In the genomic region with DNA sequence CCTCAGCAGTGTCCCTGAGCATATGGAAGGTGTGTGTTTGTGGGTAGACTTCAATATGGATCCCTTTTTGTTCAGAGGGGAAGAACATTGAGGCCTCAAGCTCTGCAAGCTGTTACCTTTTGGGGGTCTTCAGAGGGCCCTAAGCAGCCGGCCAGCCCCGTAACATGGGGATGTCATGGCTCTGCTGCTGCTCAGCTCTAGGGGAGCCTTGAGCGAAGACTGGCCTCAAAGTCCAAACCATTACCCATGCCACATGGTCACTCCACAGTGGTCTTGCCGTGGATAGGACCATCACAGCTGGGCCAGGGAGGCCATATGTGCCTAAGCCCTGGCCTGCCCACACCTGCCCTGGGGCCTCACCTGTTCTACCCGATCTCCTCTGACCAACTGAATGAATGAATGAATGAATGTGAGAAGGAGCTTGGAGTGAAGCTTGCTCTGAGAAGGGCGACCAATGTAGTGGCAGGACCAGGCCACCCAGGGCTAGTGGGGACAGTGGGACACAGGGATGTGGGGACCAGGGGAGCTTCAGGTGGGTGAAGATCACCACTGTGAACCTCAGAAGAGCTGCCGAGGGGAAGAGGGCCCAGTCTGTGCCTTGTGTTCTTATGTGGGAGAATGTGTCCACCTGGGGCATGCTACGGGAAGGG, we compare ENCODE assay signal across 1 cellular context.
TF ChIP-seq lines count a peak whose summit lies in the region.

No MANE protein-coding gene starts in this region.

TF ChIP-seq in WTC11, 78 proteins besides CTCF, POLR2A, EP300 and RAD21 (continued from another document):
- TF ChIP-seq, protein P1, sequence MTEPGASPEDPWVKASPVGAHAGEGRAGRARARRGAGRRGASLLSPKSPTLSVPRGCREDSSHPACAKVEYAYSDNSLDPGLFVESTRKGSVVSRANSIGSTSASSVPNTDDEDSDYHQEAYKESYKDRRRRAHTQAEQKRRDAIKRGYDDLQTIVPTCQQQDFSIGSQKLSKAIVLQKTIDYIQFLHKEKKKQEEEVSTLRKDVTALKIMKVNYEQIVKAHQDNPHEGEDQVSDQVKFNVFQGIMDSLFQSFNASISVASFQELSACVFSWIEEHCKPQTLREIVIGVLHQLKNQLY (CRISPR knock-in tag; IDR thresholded peaks at IDR 0.05) = no peak
- TF ChIP-seq SOX15 (CRISPR knock-in tag; IDR thresholded peaks at IDR 0.05) (no peak), NR1H2 (CRISPR knock-in tag; IDR thresholded peaks at IDR 0.05) (no peak), JUN (CRISPR knock-in tag; IDR thresholded peaks at IDR 0.05) (no peak), ZNF232 (CRISPR knock-in tag; IDR thresholded peaks at IDR 0.05) (no peak)
